26 cellular contexts compared by ENCODE assay signal in the genomic region with DNA sequence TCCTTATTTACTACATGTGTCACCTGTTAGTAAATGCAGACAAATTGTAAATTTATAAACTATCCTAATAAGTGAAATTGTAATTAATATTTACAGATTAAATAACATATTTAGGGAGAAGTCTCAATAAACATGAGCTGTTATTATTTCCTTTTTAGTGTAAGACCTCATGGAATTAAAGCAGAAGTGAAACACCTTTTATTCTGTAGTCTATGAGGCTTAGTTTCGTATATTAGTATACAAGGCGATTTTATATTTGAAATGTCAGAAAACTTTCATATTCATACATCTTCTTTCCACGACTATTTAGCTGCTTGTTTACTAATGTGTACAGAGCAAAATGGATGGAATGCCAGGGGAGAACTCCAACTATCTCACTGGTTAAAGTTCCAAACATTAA.
DNase-seq lines count a peak whose midpoint lies in the region; ATAC-seq, FAIRE-seq and TF ChIP-seq lines count a peak whose summit lies in the region.
"Had no signal": no experiment of that assay in that cellular context is flagged by ENCODE, and none has a peak within 500 bp of the region (broad histone marks: within the 10 kb centered on the region; RNA-seq: fewer than 3 reads in every experiment).

No MANE protein-coding gene starts in this region.

- no peak for TF ChIP-seq CTCF in GM12878 (IDR thresholded peaks at IDR 0.05 in 2 of 3, conservative IDR thresholded peaks at IDR 0.05 in 1 of 3; ENCODE audit: control insufficient read depth in 2 of 3, extremely low read depth in 1 of 3, insufficient read depth in 1 of 3, low read depth in 3 of 3, low read length in 3 of 3)

- H3K27ac Mint-ChIP-seq in stimulated activated memory B cell treated with anti-CD40 and anti-IgM and Interleukin-4, amounts not matched to agents 10 μg/mL and 1 μg/mL and 100 μg/mL, for 72 hours: no peak overlapping the region
- H3K27ac Mint-ChIP-seq: CD4-positive, alpha-beta T cell had no signal

- SMC1A ChIA-PET in GM12878 (lab: Charles Lee; ENCODE audit: uncharacterized antibody, unreplicated experiment): no interaction called here

- no peak overlapping the region for H3K4me3 Mint-ChIP-seq in stimulated activated memory B cell treated with anti-CD40 and anti-IgM and Interleukin-4, amounts not matched to agents 10 μg/mL and 1 μg/mL and 100 μg/mL, for 72 hours
- H3K4me3 Mint-ChIP-seq: CD4-positive, alpha-beta T cell had no signal

- no peak for DNase-seq in GM12891 (ENCODE audit: insufficient read length, low spot score)
- no peak for DNase-seq in GM12878 (ENCODE audit: low read depth, low spot score)
- no peak for DNase-seq in NCI-H82 treated with DMSO at 0.1 percent for 48 hours (lab: John Stamatoyannopoulos, UW; ENCODE audit: unreplicated experiment)
- no peak for DNase-seq in D341Med (ENCODE audit: low spot score)
- DNase-seq: CD4-positive, alpha-beta T cell; COR-L47; DMS 273 treated with DMSO at 0.1 percent for 48 hours; DMS79 treated with DMSO at 0.1 percent for 48 hours; KG1; NCI-H1048; NCI-H1417 treated with DMSO at 0.1 percent for 48 hours; NCI-H187; NCI-H2107; NCI-H446 treated with DMSO at 0.1 percent for 48 hours; NCI-H526 treated with DMSO at 0.1 percent for 48 hours; PC-9; RPMI8226; SHP77 had no signal

- H3K9me3 ChIP-seq in GM12878 (replicated peaks; ENCODE audit: control insufficient read depth, insufficient read depth, low read length): no peaks in the 10 kb centered on the region
- H3K9me3 ChIP-seq: A549 had no signal

- intact Hi-C loops in GM12878 (cut with micrococcal nuclease; ENCODE audit: unreplicated experiment): no loop called here

- H3K4me1 ChIP-seq in GM12878 (ENCODE audit: control insufficient read depth, insufficient read depth, low read length): no peaks in the 10 kb centered on the region

- no peak overlapping the region for H2AFZ ChIP-seq in GM12878 (ENCODE audit: control insufficient read depth, low read depth, low read length)
- H2AFZ ChIP-seq: PC-9 had no signal

- CTCF ChIA-PET in GM12878 (lab: Yijun Ruan, JAX): no interaction called here

- in situ Hi-C loops in GM12878 (cut with MboI): no loop called here

- FAIRE-seq in GM12891 (lab: Jason Lieb, UNC) (no peak), GM12878 (lab: Jason Lieb, UNC) (no peak)
- FAIRE-seq: A549, GM12892, H1, HTR-8/SVneo had no signal

- peaks cover 5% of the 10 kb centered on the region for H3K36me3 Mint-ChIP-seq in stimulated activated memory B cell treated with anti-CD40 and anti-IgM and Interleukin-4, amounts not matched to agents 10 μg/mL and 1 μg/mL and 100 μg/mL, for 72 hours

- no peaks in the 10 kb centered on the region for H3K9me3 Mint-ChIP-seq in stimulated activated memory B cell treated with anti-CD40 and anti-IgM and Interleukin-4, amounts not matched to agents 10 μg/mL and 1 μg/mL and 100 μg/mL, for 72 hours

- no peaks in the 10 kb centered on the region for H3K27me3 Mint-ChIP-seq in stimulated activated memory B cell treated with anti-CD40 and anti-IgM and Interleukin-4, amounts not matched to agents 10 μg/mL and 1 μg/mL and 100 μg/mL, for 72 hours
- H3K27me3 Mint-ChIP-seq: CD4-positive, alpha-beta T cell had no signal

- H3K4me3 ChIP-seq in GM12878: no peak overlapping the region
- H3K4me3 ChIP-seq: A549, PC-9 had no signal

- RAD21 ChIA-PET in GM12878 (lab: Charles Lee; ENCODE audit: unreplicated experiment): no interaction called here

- no peak overlapping the region for H3K27ac ChIP-seq in GM12878 (ENCODE audit: control insufficient read depth, insufficient read depth)
- H3K27ac ChIP-seq: A549, PC-9 had no signal

- no peak for TF ChIP-seq POLR2A in GM12891 (IDR thresholded peaks at IDR 0.05; ENCODE audit: low read depth, low read length)
- no peak for TF ChIP-seq POLR2A in GM12878 (IDR thresholded peaks at IDR 0.05; ENCODE audit: low read depth, low read length)

- no peaks in the 10 kb centered on the region for H3K27me3 ChIP-seq in GM12878 (replicated peaks in 1 of 2; ENCODE audit: control insufficient read depth in 2 of 2, insufficient read depth in 2 of 2, low read length in 1 of 2)

- no peak for TF ChIP-seq RAD21 in GM12878 (IDR thresholded peaks at IDR 0.05; ENCODE audit: insufficient read depth, low read depth, low read length)

- no TSS peak for BruUV-seq in GM12878 (replicated peaks; lab: Mats Ljungman, UMichigan)

- ATAC-seq in HG03175 (IDR thresholded peaks at IDR 0.05; ENCODE audit: unreplicated experiment): peak; percentile 78
- ATAC-seq in GM12878: 0 out of 3 replicates have a peak, but pooled peaks have one; percentile 23
- peak; percentile 48 for ATAC-seq in stimulated activated memory B cell treated with anti-CD40 and anti-IgM and Interleukin-4, amounts not matched to agents 10 μg/mL and 1 μg/mL and 100 μg/mL, for 72 hours
- ATAC-seq in GM19463 (IDR thresholded peaks at IDR 0.05; ENCODE audit: unreplicated experiment): no peak
- ATAC-seq: A549, HCT116 had no signal

- 41% methylated on average over 3 of the region's 3 CpGs for WGBS in GM12878 (ENCODE audit: insufficient coverage, insufficient replicate concordance, low lambda C conversion rate, missing lambda C conversion rate)

- no peaks in the 10 kb centered on the region for H3K36me3 ChIP-seq in GM12878 (ENCODE audit: control insufficient read depth in 2 of 2, insufficient read depth in 2 of 2, low read length in 1 of 2)

- H3K79me2 ChIP-seq in GM12878 (ENCODE audit: control insufficient read depth, insufficient read depth, low read length): no peaks in the 10 kb centered on the region

- peaks cover 20% of the 10 kb centered on the region for H3K4me1 Mint-ChIP-seq in stimulated activated memory B cell treated with anti-CD40 and anti-IgM and Interleukin-4, amounts not matched to agents 10 μg/mL and 1 μg/mL and 100 μg/mL, for 72 hours

- no peak overlapping the region for H3K9ac ChIP-seq in GM12878 (ENCODE audit: control insufficient read depth, insufficient read depth, low read length)

- H4K20me1 ChIP-seq in GM12878 (ENCODE audit: control insufficient read depth, insufficient read depth): no peaks in the 10 kb centered on the region

- TF ChIP-seq EP300 in GM12878 (IDR thresholded peaks at IDR 0.05; ENCODE audit: borderline replicate concordance in 1 of 2, control insufficient read depth in 1 of 2, low read depth in 2 of 2, low read length in 2 of 2): no peak

- POLR2A ChIA-PET in GM12878 (lab: Charles Lee): no interaction called here

- H3K4me2 ChIP-seq in GM12878 (ENCODE audit: control insufficient read depth, insufficient read depth): no peak overlapping the region
- H3K4me2 ChIP-seq: A549, PC-9 had no signal

TF ChIP-seq in GM12891, 5 proteins besides CTCF, POLR2A, EP300 and RAD21:
- TF ChIP-seq TAF1 (IDR thresholded peaks at IDR 0.05; ENCODE audit: low read depth, low read length): no peak
- TF ChIP-seq SPI1 (IDR thresholded peaks at IDR 0.05; ENCODE audit: low read depth, low read length): peak; percentile 3; the same call in 1 of the 2 replicates
- TF ChIP-seq POU2F2 (IDR thresholded peaks at IDR 0.05; ENCODE audit: low read depth, low read length): no peak
- no peak for TF ChIP-seq POLR2AphosphoS5 (IDR thresholded peaks at IDR 0.05; ENCODE audit: low read depth, low read length)
- TF ChIP-seq PAX5 (IDR thresholded peaks at IDR 0.05; ENCODE audit: insufficient read depth, low read length, severe bottlenecking): no peak

TF ChIP-seq in GM12878, 131 proteins besides CTCF, POLR2A, EP300 and RAD21:
- no peak for TF ChIP-seq SMAD5 (IDR thresholded peaks at IDR 0.05; ENCODE audit: low read depth)
- peak; percentile 23; the same call in 1 of the 2 replicates for TF ChIP-seq SPI1 (IDR thresholded peaks at IDR 0.05; ENCODE audit: borderline replicate concordance, insufficient read depth, low read depth, low read length)
- TF ChIP-seq ZZZ3 (IDR thresholded peaks at IDR 0.05; ENCODE audit: control insufficient read depth, insufficient read length, low read depth): no peak
- TF ChIP-seq RAD51 (IDR thresholded peaks at IDR 0.05): no peak
- no peak for TF ChIP-seq IRF5 (IDR thresholded peaks at IDR 0.05; ENCODE audit: borderline replicate concordance)
- no peak for TF ChIP-seq ATF3 (IDR thresholded peaks at IDR 0.05; ENCODE audit: borderline replicate concordance, extremely low read depth, low read depth, low read length)
- no peak for TF ChIP-seq MTA2 (IDR thresholded peaks at IDR 0.05; ENCODE audit: low read depth)
TF ChIP-seq in GM12878: peak in this region for 1.
